ENCODE assay signal across 14 cellular contexts in the genomic region with DNA sequence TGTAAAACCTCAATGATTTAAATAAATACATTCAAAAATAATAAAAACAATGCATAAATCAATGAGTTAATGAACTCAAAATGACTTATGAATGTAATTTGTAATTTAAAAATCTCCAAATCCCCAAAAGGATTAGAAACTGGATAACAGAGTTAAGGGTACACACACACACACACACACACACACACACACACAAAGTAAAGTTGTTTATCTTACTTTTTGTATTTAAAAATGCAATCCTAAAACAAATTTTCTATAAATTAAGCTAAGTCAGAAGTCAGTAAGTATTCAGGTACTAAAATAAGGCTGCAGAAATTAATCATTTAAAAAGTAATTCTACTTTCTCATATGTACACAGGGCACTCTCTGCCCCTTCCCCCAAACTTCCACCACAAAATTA. TPM values are rescaled to one million over a fixed set of nuclear protein-coding genes. Genes with fewer than 3 reads are reported as not detected.
DNase-seq lines count a peak whose midpoint lies in the region; FAIRE-seq and TF ChIP-seq lines count a peak whose summit lies in the region.
"Had no signal": no experiment of that assay in that cellular context is flagged by ENCODE, and none has a peak within 500 bp of the region (broad histone marks: within the 10 kb centered on the region; RNA-seq: fewer than 3 reads in every experiment).

No MANE protein-coding gene starts in this region.

- TF ChIP-seq CTCF in Caco-2 (IDR thresholded peaks at IDR 0.05; ENCODE audit: insufficient read depth in 1 of 2, low read depth in 1 of 2, low read length in 1 of 2, severe bottlenecking in 1 of 2, unreplicated experiment in 1 of 2) (no peak), HL-60 (IDR thresholded peaks at IDR 0.05; ENCODE audit: insufficient read depth, low read length) (no peak)

- intact Hi-C loops in Caco-2 (cut with micrococcal nuclease; ENCODE audit: unreplicated experiment) = loop anchor here (5.0 to 10.0 kb wide), 2 partner anchors 83 to 180 kb away; a partner anchor contains a TSS

- H3K9me3 Mint-ChIP-seq in Caco-2 (ENCODE audit: unreplicated experiment) = no peaks in the 10 kb centered on the region

- POLR2A ChIA-PET in Caco-2 (lab: Charles Lee) = no interaction called here

- H3K4me1 Mint-ChIP-seq in Caco-2 (ENCODE audit: low read depth, unreplicated experiment) = peaks cover 14% of the 10 kb centered on the region

- peak overlapping the region; percentile 95 for H3K27ac Mint-ChIP-seq in Caco-2 (ENCODE audit: unreplicated experiment)

- H2AFZ ChIP-seq in neuron (ENCODE audit: low read depth, low read length) = no peak overlapping the region

- CTCF ChIA-PET in Caco-2 (lab: Charles Lee) = no interaction called here

- no TSS peak for BruUV-seq in Caco-2 (replicated peaks; lab: Mats Ljungman, UMichigan)

- peak overlapping the region; percentile 76 for H3K4me3 ChIP-seq in Caco-2 (ENCODE audit: low read depth, low read length)
- 0 out of 2 replicates have a peak overlapping the region, but pooled peaks have one; percentile 68 for H3K4me3 ChIP-seq in HL-60 (replicated peaks; ENCODE audit: insufficient read depth, low read length)
- H3K4me3 ChIP-seq in adipocyte (ENCODE audit: low read length) = peak overlapping the region; percentile 98
- H3K4me3 ChIP-seq in neuron (ENCODE audit: low read length) = peak overlapping the region; percentile 85

- H3K27me3 Mint-ChIP-seq in Caco-2 (ENCODE audit: insufficient read depth, unreplicated experiment) = no peaks in the 10 kb centered on the region

- H3K36me3 ChIP-seq in Caco-2 (ENCODE audit: control insufficient read depth, insufficient read depth, low read length) = no peaks in the 10 kb centered on the region
- peaks cover 9% of the 10 kb centered on the region for H3K36me3 ChIP-seq in adipocyte (ENCODE audit: control insufficient read depth, insufficient read depth, low read length, severe bottlenecking)
- no peaks in the 10 kb centered on the region for H3K36me3 ChIP-seq in neuron (ENCODE audit: insufficient read depth, low read length)
- H3K36me3 ChIP-seq: neutrophil, thyroid gland had no signal

- peak overlapping the region; percentile 98 for H3K9ac ChIP-seq in adipocyte (ENCODE audit: low read length)

- no peaks in the 10 kb centered on the region for H3K27me3 ChIP-seq in Caco-2 (replicated peaks; ENCODE audit: control insufficient read depth, insufficient read depth, low read length)
- H3K27me3 ChIP-seq in HL-60 (ENCODE audit: insufficient read depth, poor library complexity, severe bottlenecking) = no peaks in the 10 kb centered on the region
- H3K27me3 ChIP-seq in adipocyte (replicated peaks; ENCODE audit: control insufficient read depth, insufficient read depth, low read length) = no peaks in the 10 kb centered on the region
- no peaks in the 10 kb centered on the region for H3K27me3 ChIP-seq in neuron (ENCODE audit: insufficient read depth, low read length)
- H3K27me3 ChIP-seq: thyroid gland had no signal

- DNase-seq in Caco-2 (no peak), HL-60 (ENCODE audit: low read depth in 1 of 2, low spot score in 1 of 2) (no peak), adipocyte (ENCODE audit: low read depth) (no peak), frontal cortex (ENCODE audit: low spot score in 2 of 2) (no peak), OCI-M1 (lab: John Stamatoyannopoulos, UW) (no peak), RCC 7860 (ENCODE audit: low spot score) (no peak)
- DNase-seq: activated CD4-positive, CD25-positive, alpha-beta regulatory T cell treated with anti-CD3 and anti-CD28 coated beads, Interleukin-2, amount 50 U/mL, for 72 hours; activated effector memory CD4-positive, alpha-beta T cell treated with Interleukin-2 at 50 U/mL for 16 hours; hippocampal formation; NCI-H1930; thyroid gland had no signal

- peak overlapping the region; percentile 87 for H3K4me3 Mint-ChIP-seq in Caco-2 (ENCODE audit: unreplicated experiment)

- H3K9me3 ChIP-seq in Caco-2 = no peaks in the 10 kb centered on the region
- H3K9me3 ChIP-seq in adipocyte (ENCODE audit: control insufficient read depth, low read length) = peaks cover 8% of the 10 kb centered on the region
- H3K9me3 ChIP-seq in neuron (ENCODE audit: low read length) = no peaks in the 10 kb centered on the region
- H3K9me3 ChIP-seq: thyroid gland had no signal

- H3K36me3 Mint-ChIP-seq in Caco-2 (ENCODE audit: insufficient read depth, unreplicated experiment) = peaks cover 37% of the 10 kb centered on the region

- no peak overlapping the region for H3K27ac ChIP-seq in HL-60 (replicated peaks)
- H3K27ac ChIP-seq: epithelial cell of prostate, thyroid gland had no signal

- H3K4me1 ChIP-seq in Caco-2 (peaks cover 10% of the 10 kb centered on the region; the same call in 1 of the 2 replicates), adipocyte (ENCODE audit: control insufficient read depth, insufficient read depth, low read length) (peaks cover 24% of the 10 kb centered on the region), neuron (ENCODE audit: insufficient read depth, low read length) (peaks cover 2% of the 10 kb centered on the region)
- H3K4me1 ChIP-seq: thyroid gland had no signal

- FAIRE-seq in frontal cortex (lab: Jason Lieb, UNC) (no peak), RCC 7860 (lab: Jason Lieb, UNC) (no peak)

RNA-seq across cellular contexts. Expression of a gene that starts 1.8 kb away (rescaled TPM):
- total RNA-seq in Caco-2 (2022) (31.7 and 35.2 TPM in 2 replicates), frontal cortex (20.8 TPM)
